Comparison of ENCODE assay signal across 1 cellular context in genomic region chr2:110853516-110853915, GRCh38.
TF ChIP-seq lines count a peak whose summit lies in the region.

No MANE protein-coding gene starts in this region.

TF ChIP-seq in H1, 55 proteins besides CTCF, POLR2A, EP300 and RAD21 (continued from another document):
- TF ChIP-seq, protein P1, sequence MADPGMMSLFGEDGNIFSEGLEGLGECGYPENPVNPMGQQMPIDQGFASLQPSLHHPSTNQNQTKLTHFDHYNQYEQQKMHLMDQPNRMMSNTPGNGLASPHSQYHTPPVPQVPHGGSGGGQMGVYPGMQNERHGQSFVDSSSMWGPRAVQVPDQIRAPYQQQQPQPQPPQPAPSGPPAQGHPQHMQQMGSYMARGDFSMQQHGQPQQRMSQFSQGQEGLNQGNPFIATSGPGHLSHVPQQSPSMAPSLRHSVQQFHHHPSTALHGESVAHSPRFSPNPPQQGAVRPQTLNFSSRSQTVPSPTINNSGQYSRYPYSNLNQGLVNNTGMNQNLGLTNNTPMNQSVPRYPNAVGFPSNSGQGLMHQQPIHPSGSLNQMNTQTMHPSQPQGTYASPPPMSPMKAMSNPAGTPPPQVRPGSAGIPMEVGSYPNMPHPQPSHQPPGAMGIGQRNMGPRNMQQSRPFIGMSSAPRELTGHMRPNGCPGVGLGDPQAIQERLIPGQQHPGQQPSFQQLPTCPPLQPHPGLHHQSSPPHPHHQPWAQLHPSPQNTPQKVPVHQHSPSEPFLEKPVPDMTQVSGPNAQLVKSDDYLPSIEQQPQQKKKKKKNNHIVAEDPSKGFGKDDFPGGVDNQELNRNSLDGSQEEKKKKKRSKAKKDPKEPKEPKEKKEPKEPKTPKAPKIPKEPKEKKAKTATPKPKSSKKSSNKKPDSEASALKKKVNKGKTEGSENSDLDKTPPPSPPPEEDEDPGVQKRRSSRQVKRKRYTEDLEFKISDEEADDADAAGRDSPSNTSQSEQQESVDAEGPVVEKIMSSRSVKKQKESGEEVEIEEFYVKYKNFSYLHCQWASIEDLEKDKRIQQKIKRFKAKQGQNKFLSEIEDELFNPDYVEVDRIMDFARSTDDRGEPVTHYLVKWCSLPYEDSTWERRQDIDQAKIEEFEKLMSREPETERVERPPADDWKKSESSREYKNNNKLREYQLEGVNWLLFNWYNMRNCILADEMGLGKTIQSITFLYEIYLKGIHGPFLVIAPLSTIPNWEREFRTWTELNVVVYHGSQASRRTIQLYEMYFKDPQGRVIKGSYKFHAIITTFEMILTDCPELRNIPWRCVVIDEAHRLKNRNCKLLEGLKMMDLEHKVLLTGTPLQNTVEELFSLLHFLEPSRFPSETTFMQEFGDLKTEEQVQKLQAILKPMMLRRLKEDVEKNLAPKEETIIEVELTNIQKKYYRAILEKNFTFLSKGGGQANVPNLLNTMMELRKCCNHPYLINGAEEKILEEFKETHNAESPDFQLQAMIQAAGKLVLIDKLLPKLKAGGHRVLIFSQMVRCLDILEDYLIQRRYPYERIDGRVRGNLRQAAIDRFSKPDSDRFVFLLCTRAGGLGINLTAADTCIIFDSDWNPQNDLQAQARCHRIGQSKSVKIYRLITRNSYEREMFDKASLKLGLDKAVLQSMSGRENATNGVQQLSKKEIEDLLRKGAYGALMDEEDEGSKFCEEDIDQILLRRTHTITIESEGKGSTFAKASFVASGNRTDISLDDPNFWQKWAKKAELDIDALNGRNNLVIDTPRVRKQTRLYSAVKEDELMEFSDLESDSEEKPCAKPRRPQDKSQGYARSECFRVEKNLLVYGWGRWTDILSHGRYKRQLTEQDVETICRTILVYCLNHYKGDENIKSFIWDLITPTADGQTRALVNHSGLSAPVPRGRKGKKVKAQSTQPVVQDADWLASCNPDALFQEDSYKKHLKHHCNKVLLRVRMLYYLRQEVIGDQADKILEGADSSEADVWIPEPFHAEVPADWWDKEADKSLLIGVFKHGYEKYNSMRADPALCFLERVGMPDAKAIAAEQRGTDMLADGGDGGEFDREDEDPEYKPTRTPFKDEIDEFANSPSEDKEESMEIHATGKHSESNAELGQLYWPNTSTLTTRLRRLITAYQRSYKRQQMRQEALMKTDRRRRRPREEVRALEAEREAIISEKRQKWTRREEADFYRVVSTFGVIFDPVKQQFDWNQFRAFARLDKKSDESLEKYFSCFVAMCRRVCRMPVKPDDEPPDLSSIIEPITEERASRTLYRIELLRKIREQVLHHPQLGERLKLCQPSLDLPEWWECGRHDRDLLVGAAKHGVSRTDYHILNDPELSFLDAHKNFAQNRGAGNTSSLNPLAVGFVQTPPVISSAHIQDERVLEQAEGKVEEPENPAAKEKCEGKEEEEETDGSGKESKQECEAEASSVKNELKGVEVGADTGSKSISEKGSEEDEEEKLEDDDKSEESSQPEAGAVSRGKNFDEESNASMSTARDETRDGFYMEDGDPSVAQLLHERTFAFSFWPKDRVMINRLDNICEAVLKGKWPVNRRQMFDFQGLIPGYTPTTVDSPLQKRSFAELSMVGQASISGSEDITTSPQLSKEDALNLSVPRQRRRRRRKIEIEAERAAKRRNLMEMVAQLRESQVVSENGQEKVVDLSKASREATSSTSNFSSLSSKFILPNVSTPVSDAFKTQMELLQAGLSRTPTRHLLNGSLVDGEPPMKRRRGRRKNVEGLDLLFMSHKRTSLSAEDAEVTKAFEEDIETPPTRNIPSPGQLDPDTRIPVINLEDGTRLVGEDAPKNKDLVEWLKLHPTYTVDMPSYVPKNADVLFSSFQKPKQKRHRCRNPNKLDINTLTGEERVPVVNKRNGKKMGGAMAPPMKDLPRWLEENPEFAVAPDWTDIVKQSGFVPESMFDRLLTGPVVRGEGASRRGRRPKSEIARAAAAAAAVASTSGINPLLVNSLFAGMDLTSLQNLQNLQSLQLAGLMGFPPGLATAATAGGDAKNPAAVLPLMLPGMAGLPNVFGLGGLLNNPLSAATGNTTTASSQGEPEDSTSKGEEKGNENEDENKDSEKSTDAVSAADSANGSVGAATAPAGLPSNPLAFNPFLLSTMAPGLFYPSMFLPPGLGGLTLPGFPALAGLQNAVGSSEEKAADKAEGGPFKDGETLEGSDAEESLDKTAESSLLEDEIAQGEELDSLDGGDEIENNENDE (IDR thresholded peaks at IDR 0.05; ENCODE audit: insufficient replicate concordance, low read length), result no peak
- no peak for TF ChIP-seq CTBP2 (IDR thresholded peaks at IDR 0.05; ENCODE audit: borderline replicate concordance, insufficient read depth, insufficient read length, low read length)
- TF ChIP-seq KDM4A (IDR thresholded peaks at IDR 0.05; ENCODE audit: low read depth, low read length, severe bottlenecking), result no peak
- TF ChIP-seq BCL11A (IDR thresholded peaks at IDR 0.05; ENCODE audit: low read depth in 2 of 2, low read length in 2 of 2), result no peak
- no peak for TF ChIP-seq CHD2 (IDR thresholded peaks at IDR 0.05; ENCODE audit: low read length)
- no peak for TF ChIP-seq ASH2L (IDR thresholded peaks at IDR 0.05; ENCODE audit: low read length)
- TF ChIP-seq TEAD4 (IDR thresholded peaks at IDR 0.05; ENCODE audit: low read depth, low read length), result no peak
- TF ChIP-seq RNF2 (IDR thresholded peaks at IDR 0.05; ENCODE audit: borderline replicate concordance, low read depth, low read length, missing control alignments, poor library complexity, severe bottlenecking), result no peak
- TF ChIP-seq SIRT6 (IDR thresholded peaks at IDR 0.05; ENCODE audit: low read length), result no peak
